Comparison of ENCODE assay signal across 1 cellular context in the genomic region with DNA sequence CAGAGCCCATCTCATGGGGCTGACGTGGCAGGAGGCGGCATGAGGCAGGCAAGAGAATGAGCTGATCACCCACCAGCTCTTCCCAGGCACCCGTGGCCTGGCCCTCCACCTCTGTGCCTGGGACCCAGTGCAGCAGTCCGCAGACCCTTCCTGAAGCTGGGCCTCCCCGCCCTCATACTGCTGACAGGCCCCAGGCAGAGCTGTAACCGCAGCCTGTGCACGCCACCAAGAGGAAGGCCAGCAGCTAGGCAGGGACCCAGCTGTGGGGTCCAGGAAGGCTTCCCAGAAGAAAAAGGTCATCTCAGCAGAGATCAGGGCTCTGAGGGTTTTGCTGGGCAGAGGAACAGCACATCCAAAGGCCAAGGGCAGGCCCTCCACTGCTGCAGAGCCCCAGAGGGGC.
TF ChIP-seq lines count a peak whose summit lies in the region.

No MANE protein-coding gene starts in this region.

TF ChIP-seq in SK-N-SH, 30 proteins besides CTCF, POLR2A, EP300 and RAD21 (continued from another document):
- TF ChIP-seq, protein P1, sequence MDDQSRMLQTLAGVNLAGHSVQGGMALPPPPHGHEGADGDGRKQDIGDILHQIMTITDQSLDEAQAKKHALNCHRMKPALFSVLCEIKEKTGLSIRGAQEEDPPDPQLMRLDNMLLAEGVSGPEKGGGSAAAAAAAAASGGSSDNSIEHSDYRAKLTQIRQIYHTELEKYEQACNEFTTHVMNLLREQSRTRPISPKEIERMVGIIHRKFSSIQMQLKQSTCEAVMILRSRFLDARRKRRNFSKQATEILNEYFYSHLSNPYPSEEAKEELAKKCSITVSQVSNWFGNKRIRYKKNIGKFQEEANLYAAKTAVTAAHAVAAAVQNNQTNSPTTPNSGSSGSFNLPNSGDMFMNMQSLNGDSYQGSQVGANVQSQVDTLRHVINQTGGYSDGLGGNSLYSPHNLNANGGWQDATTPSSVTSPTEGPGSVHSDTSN (IDR thresholded peaks at IDR 0.05), result no peak
- TF ChIP-seq TEAD4 (IDR thresholded peaks at IDR 0.05; ENCODE audit: borderline replicate concordance, insufficient read depth) (no peak), RFX5 (IDR thresholded peaks at IDR 0.05; ENCODE audit: low read length) (no peak)
